ENCODE assay signal across 23 cellular contexts in genomic region chr17:48211787-48212186, GRCh38.
"Had no signal": no experiment of that assay in that cellular context is flagged by ENCODE, and none has a peak within 500 bp of the region (broad histone marks: within the 10 kb centered on the region; RNA-seq: fewer than 3 reads in every experiment).

No MANE protein-coding gene starts in this region.

- H3K9me3 ChIP-seq: left lung, lower lobe of right lung, ovary, right atrium auricular region, tibial nerve, uterus had no signal

- H3K27me3 ChIP-seq: ovary, right atrium auricular region, tibial nerve, uterus had no signal

- H3K27ac Mint-ChIP-seq: progenitor cell of endocrine pancreas; stimulated activated memory B cell treated with anti-CD40 and anti-IgM and Interleukin-4, amounts not matched to agents 10 μg/mL and 1 μg/mL and 100 μg/mL, for 72 hours; stimulated activated naive CD8-positive, alpha-beta T cell treated with anti-CD3 and anti-CD28 coated beads, Interleukin-15, amount 100 ng/mL, for 72 hours; type B pancreatic cell had no signal

- DNase-seq: hypothalamus; immature natural killer cell; kidney; left colon; left lung; lower lobe of right lung; mammary epithelial cell; mesenchymal stem cell; naive thymus-derived CD8-positive, alpha-beta T cell; ovary; stimulated activated CD4-positive, alpha-beta T cell treated with anti-CD3 and anti-CD28 coated beads, Interleukin-4, amount 100 ng/mL, for 24 hours; stimulated activated naive CD4-positive, alpha-beta T cell treated with Interleukin-2 at 50 U/mL for 16 hours; stimulated activated naive CD8-positive, alpha-beta T cell treated with anti-CD3 and anti-CD28 coated beads, Interleukin-15, amount 100 ng/mL, for 72 hours; substantia nigra; uterus had no signal

- H3K4me1 Mint-ChIP-seq: stimulated activated memory B cell treated with anti-CD40 and anti-IgM and Interleukin-4, amounts not matched to agents 10 μg/mL and 1 μg/mL and 100 μg/mL, for 72 hours; stimulated activated naive CD8-positive, alpha-beta T cell treated with anti-CD3 and anti-CD28 coated beads, Interleukin-15, amount 100 ng/mL, for 72 hours had no signal

- H3K4me1 ChIP-seq: left lung, lower lobe of right lung, right atrium auricular region, tibial nerve, uterus had no signal

- H3K27me3 Mint-ChIP-seq: naive thymus-derived CD8-positive, alpha-beta T cell; stimulated activated memory B cell treated with anti-CD40 and anti-IgM and Interleukin-4, amounts not matched to agents 10 μg/mL and 1 μg/mL and 100 μg/mL, for 72 hours; stimulated activated naive CD8-positive, alpha-beta T cell treated with anti-CD3 and anti-CD28 coated beads, Interleukin-15, amount 100 ng/mL, for 72 hours had no signal

- H3K36me3 Mint-ChIP-seq: stimulated activated memory B cell treated with anti-CD40 and anti-IgM and Interleukin-4, amounts not matched to agents 10 μg/mL and 1 μg/mL and 100 μg/mL, for 72 hours; type B pancreatic cell had no signal

- ATAC-seq: left colon; left lung; lower lobe of right lung; naive thymus-derived CD8-positive, alpha-beta T cell; sciatic nerve; stimulated activated memory B cell treated with anti-CD40 and anti-IgM and Interleukin-4, amounts not matched to agents 10 μg/mL and 1 μg/mL and 100 μg/mL, for 72 hours; stimulated activated naive CD8-positive, alpha-beta T cell treated with anti-CD3 and anti-CD28 coated beads, Interleukin-15, amount 100 ng/mL, for 72 hours had no signal

- H3K4me3 Mint-ChIP-seq: immature natural killer cell; naive thymus-derived CD8-positive, alpha-beta T cell; stimulated activated memory B cell treated with anti-CD40 and anti-IgM and Interleukin-4, amounts not matched to agents 10 μg/mL and 1 μg/mL and 100 μg/mL, for 72 hours; stimulated activated naive CD8-positive, alpha-beta T cell treated with anti-CD3 and anti-CD28 coated beads, Interleukin-15, amount 100 ng/mL, for 72 hours; type B pancreatic cell had no signal

- H3K27ac ChIP-seq: left lung, lower lobe of right lung, ovary, right atrium auricular region, skin epidermis, tibial nerve, uterus had no signal

- FAIRE-seq: islet of Langerhans, kidney had no signal

- H3K36me3 ChIP-seq: left lung, lower lobe of right lung, ovary, right atrium auricular region, tibial nerve, uterus had no signal

- H3K9me3 Mint-ChIP-seq: immature natural killer cell; naive thymus-derived CD8-positive, alpha-beta T cell; stimulated activated memory B cell treated with anti-CD40 and anti-IgM and Interleukin-4, amounts not matched to agents 10 μg/mL and 1 μg/mL and 100 μg/mL, for 72 hours; stimulated activated naive CD8-positive, alpha-beta T cell treated with anti-CD3 and anti-CD28 coated beads, Interleukin-15, amount 100 ng/mL, for 72 hours; type B pancreatic cell had no signal

- H3K4me3 ChIP-seq: left lung, lower lobe of right lung, ovary, right atrium auricular region, skin epidermis, tibial nerve, uterus had no signal
